7 cellular contexts compared by ENCODE assay signal in genomic region chr3:159911011-159911663, GRCh38.
A peak's percentile ranks its signal among the peaks of the same experiment; 100 is the strongest.
DNase-seq lines count a peak whose midpoint lies in the region; ATAC-seq lines count a peak whose summit lies in the region.

No MANE protein-coding gene starts in this region.

- H3K36me3 Mint-ChIP-seq in activated T-helper 1 cell treated with anti-CD3 and anti-CD28 coated beads, Interleukin-12 subunit alpha, Interleukin-12 subunit beta, Interleukin-2, Interleukin-4 antibody, amounts not matched to agents 30 ng/mL and 10 ng/mL and 1 ng/mL, durations not matched to agents 14 hours and 24 hours and 36 hours (ENCODE audit: low read depth) = no peaks in the 10 kb centered on the region
- no peaks in the 10 kb centered on the region for H3K36me3 Mint-ChIP-seq in naive thymus-derived CD8-positive, alpha-beta T cell

- H3K4me1 Mint-ChIP-seq in activated T-helper 1 cell treated with anti-CD3 and anti-CD28 coated beads, Interleukin-12 subunit alpha, Interleukin-12 subunit beta, Interleukin-2, Interleukin-4 antibody, amounts not matched to agents 30 ng/mL and 10 ng/mL and 1 ng/mL, durations not matched to agents 14 hours and 24 hours and 36 hours (ENCODE audit: low read depth) = peaks cover 13% of the 10 kb centered on the region
- H3K4me1 Mint-ChIP-seq in naive thymus-derived CD8-positive, alpha-beta T cell = peaks cover 0 to 11% (median 11%) of the 10 kb centered on the region in 4 donors

- DNase-seq in activated T-helper 1 cell treated with anti-CD3 and anti-CD28 coated beads, Interleukin-12 subunit alpha, Interleukin-12 subunit beta, Interleukin-2, Interleukin-4 antibody, amounts not matched to agents 30 ng/mL and 10 ng/mL and 1 ng/mL, durations not matched to agents 14 hours and 24 hours and 36 hours (ENCODE audit: low spot score) = no peak
- no peak for DNase-seq in naive thymus-derived CD8-positive, alpha-beta T cell
- DNase-seq in DMS53 (lab: John Stamatoyannopoulos, UW) (no peak), NCI-H187 (lab: John Stamatoyannopoulos, UW) (no peak)
- DNase-seq in stimulated activated naive CD4-positive, alpha-beta T cell treated with Interleukin-2 at 50 U/mL for 16 hours (lab: John Stamatoyannopoulos, UW) = no peak

- peaks cover 11% of the 10 kb centered on the region for H3K27me3 Mint-ChIP-seq in activated T-helper 1 cell treated with anti-CD3 and anti-CD28 coated beads, Interleukin-12 subunit alpha, Interleukin-12 subunit beta, Interleukin-2, Interleukin-4 antibody, amounts not matched to agents 30 ng/mL and 10 ng/mL and 1 ng/mL, durations not matched to agents 14 hours and 24 hours and 36 hours (ENCODE audit: insufficient read depth)
- peaks cover 0 to 13% (median 3%) of the 10 kb centered on the region in 5 donors for H3K27me3 Mint-ChIP-seq in naive thymus-derived CD8-positive, alpha-beta T cell

- peak overlapping the region; percentile 47 for H3K4me3 Mint-ChIP-seq in activated T-helper 1 cell treated with anti-CD3 and anti-CD28 coated beads, Interleukin-12 subunit alpha, Interleukin-12 subunit beta, Interleukin-2, Interleukin-4 antibody, amounts not matched to agents 30 ng/mL and 10 ng/mL and 1 ng/mL, durations not matched to agents 14 hours and 24 hours and 36 hours
- peak overlapping the region; percentile 7 to 85 (median 54) for H3K4me3 Mint-ChIP-seq in naive thymus-derived CD8-positive, alpha-beta T cell

- no peak overlapping the region for H3K27ac Mint-ChIP-seq in activated T-helper 1 cell treated with anti-CD3 and anti-CD28 coated beads, Interleukin-12 subunit alpha, Interleukin-12 subunit beta, Interleukin-2, Interleukin-4 antibody, amounts not matched to agents 30 ng/mL and 10 ng/mL and 1 ng/mL, durations not matched to agents 14 hours and 24 hours and 36 hours
- H3K27ac Mint-ChIP-seq in naive thymus-derived CD8-positive, alpha-beta T cell = peak overlapping the region in 6 of 10 donors; percentile 29 to 69 (median 47)

- POLR2A ChIA-PET in naive thymus-derived CD8-positive, alpha-beta T cell (lab: Charles Lee) = no interaction called here

- no peaks in the 10 kb centered on the region for H3K9me3 Mint-ChIP-seq in activated T-helper 1 cell treated with anti-CD3 and anti-CD28 coated beads, Interleukin-12 subunit alpha, Interleukin-12 subunit beta, Interleukin-2, Interleukin-4 antibody, amounts not matched to agents 30 ng/mL and 10 ng/mL and 1 ng/mL, durations not matched to agents 14 hours and 24 hours and 36 hours
- H3K9me3 Mint-ChIP-seq in naive thymus-derived CD8-positive, alpha-beta T cell = no peaks in the 10 kb centered on the region

- ATAC-seq in GM18907 (IDR thresholded peaks at IDR 0.05; ENCODE audit: unreplicated experiment) (peak; percentile 79), HG02870 (IDR thresholded peaks at IDR 0.05; ENCODE audit: unreplicated experiment) (peak; percentile 71)
- no peak for ATAC-seq in naive thymus-derived CD8-positive, alpha-beta T cell

- intact Hi-C loops in activated T-helper 1 cell treated with anti-CD3 and anti-CD28 coated beads, Interleukin-12 subunit alpha, Interleukin-12 subunit beta, Interleukin-2, Interleukin-4 antibody, amounts not matched to agents 30 ng/mL and 10 ng/mL and 1 ng/mL, durations not matched to agents 14 hours and 24 hours and 36 hours (cut with micrococcal nuclease) = loop anchor here (5.0 kb wide), 1 partner anchor 76 kb away; the partner anchor contains the start of gene IL12A

Comparison
In these comparisons a context has a peak if more than half of its experiments do, and no peak if none do; other contexts are left out.
1. ATAC-seq: peak in GM18907 (single experiment) and HG02870 (single experiment); none in naive thymus-derived CD8-positive, alpha-beta T cell (0 of 2).